Comparison of ENCODE assay signal across 3 cellular contexts in the genomic region with DNA sequence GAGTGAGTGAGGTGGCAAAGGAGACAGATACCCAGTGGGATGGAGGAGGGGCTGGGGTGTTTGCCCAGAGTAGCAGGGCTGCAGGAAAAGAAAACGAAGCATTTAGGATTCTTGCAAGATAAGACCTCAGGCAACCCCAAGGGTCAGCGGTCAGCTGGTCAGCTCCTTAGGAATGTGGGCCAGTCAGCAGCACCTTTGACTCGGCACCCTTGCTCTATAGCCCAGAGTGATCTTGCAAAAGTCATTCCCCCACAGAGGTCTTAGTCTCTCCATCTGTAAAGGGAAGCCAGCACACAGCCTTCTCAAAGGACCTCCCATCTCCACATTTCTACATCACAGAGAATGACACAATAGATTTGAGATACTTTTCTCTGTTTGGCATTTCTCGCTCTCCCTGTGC.
TF ChIP-seq lines count a peak whose summit lies in the region.

No MANE protein-coding gene starts in this region.

TF ChIP-seq in SK-N-SH, 30 proteins besides CTCF, POLR2A, EP300 and RAD21:
- TF ChIP-seq, protein P1, sequence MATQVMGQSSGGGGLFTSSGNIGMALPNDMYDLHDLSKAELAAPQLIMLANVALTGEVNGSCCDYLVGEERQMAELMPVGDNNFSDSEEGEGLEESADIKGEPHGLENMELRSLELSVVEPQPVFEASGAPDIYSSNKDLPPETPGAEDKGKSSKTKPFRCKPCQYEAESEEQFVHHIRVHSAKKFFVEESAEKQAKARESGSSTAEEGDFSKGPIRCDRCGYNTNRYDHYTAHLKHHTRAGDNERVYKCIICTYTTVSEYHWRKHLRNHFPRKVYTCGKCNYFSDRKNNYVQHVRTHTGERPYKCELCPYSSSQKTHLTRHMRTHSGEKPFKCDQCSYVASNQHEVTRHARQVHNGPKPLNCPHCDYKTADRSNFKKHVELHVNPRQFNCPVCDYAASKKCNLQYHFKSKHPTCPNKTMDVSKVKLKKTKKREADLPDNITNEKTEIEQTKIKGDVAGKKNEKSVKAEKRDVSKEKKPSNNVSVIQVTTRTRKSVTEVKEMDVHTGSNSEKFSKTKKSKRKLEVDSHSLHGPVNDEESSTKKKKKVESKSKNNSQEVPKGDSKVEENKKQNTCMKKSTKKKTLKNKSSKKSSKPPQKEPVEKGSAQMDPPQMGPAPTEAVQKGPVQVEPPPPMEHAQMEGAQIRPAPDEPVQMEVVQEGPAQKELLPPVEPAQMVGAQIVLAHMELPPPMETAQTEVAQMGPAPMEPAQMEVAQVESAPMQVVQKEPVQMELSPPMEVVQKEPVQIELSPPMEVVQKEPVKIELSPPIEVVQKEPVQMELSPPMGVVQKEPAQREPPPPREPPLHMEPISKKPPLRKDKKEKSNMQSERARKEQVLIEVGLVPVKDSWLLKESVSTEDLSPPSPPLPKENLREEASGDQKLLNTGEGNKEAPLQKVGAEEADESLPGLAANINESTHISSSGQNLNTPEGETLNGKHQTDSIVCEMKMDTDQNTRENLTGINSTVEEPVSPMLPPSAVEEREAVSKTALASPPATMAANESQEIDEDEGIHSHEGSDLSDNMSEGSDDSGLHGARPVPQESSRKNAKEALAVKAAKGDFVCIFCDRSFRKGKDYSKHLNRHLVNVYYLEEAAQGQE (IDR thresholded peaks at IDR 0.05; ENCODE audit: low read depth, low read length): peak; percentile 47; the same call in 1 of the 2 replicates
- TF ChIP-seq IRF3 (IDR thresholded peaks at IDR 0.05; ENCODE audit: low read depth, low read length): no peak

TF ChIP-seq in SK-N-SH treated with all-trans-retinoic acid at 6 μM for 48 hours, 23 proteins besides CTCF, POLR2A, EP300 and RAD21:
- TF ChIP-seq ZFP3 (CRISPR knock-in tag; IDR thresholded peaks at IDR 0.05): no peak
- TF ChIP-seq, protein P2, sequence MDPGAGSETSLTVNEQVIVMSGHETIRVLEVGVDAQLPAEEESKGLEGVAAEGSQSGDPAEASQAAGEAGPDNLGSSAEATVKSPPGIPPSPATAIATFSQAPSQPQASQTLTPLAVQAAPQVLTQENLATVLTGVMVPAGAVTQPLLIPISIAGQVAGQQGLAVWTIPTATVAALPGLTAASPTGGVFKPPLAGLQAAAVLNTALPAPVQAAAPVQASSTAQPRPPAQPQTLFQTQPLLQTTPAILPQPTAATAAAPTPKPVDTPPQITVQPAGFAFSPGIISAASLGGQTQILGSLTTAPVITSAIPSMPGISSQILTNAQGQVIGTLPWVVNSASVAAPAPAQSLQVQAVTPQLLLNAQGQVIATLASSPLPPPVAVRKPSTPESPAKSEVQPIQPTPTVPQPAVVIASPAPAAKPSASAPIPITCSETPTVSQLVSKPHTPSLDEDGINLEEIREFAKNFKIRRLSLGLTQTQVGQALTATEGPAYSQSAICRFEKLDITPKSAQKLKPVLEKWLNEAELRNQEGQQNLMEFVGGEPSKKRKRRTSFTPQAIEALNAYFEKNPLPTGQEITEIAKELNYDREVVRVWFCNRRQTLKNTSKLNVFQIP (CRISPR knock-in tag; IDR thresholded peaks at IDR 0.05; ENCODE audit: borderline replicate concordance, low read depth): no peak
- TF ChIP-seq CSRNP3 (CRISPR knock-in tag; IDR thresholded peaks at IDR 0.05): no peak
- TF ChIP-seq, protein P3, sequence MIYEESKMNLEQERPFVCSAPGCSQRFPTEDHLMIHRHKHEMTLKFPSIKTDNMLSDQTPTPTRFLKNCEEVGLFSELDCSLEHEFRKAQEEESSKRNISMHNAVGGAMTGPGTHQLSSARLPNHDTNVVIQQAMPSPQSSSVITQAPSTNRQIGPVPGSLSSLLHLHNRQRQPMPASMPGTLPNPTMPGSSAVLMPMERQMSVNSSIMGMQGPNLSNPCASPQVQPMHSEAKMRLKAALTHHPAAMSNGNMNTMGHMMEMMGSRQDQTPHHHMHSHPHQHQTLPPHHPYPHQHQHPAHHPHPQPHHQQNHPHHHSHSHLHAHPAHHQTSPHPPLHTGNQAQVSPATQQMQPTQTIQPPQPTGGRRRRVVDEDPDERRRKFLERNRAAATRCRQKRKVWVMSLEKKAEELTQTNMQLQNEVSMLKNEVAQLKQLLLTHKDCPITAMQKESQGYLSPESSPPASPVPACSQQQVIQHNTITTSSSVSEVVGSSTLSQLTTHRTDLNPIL (CRISPR knock-in tag; IDR thresholded peaks at IDR 0.05; ENCODE audit: low read depth): no peak
- no peak for TF ChIP-seq ZNF8 (CRISPR knock-in tag; IDR thresholded peaks at IDR 0.05)
- no peak for TF ChIP-seq ZC3H10 (CRISPR knock-in tag; IDR thresholded peaks at IDR 0.05)
- no peak for TF ChIP-seq CSDC2 (CRISPR knock-in tag; IDR thresholded peaks at IDR 0.05)
- TF ChIP-seq SNAI2 (CRISPR knock-in tag; IDR thresholded peaks at IDR 0.05): no peak
- no peak for TF ChIP-seq GLIS3 (CRISPR knock-in tag; IDR thresholded peaks at IDR 0.05)

TF ChIP-seq in K562, 482 proteins besides CTCF, POLR2A, EP300 and RAD21:
- no peak for TF ChIP-seq ATF7 (IDR thresholded peaks at IDR 0.05)
- TF ChIP-seq EHMT2 (IDR thresholded peaks at IDR 0.05): peak; percentile 26; the same call in 1 of the 2 replicates
- TF ChIP-seq TFAP4 (CRISPR knock-in tag; IDR thresholded peaks at IDR 0.05; ENCODE audit: borderline replicate concordance): peak; percentile 54; the same call in 1 of the 2 replicates
TF ChIP-seq in K562: peak in this region for 2.
